9 cellular contexts compared by ENCODE assay signal in genomic region chr16:17397499-17397891, GRCh38.
DNase-seq lines count a peak whose midpoint lies in the region; ATAC-seq, FAIRE-seq and TF ChIP-seq lines count a peak whose summit lies in the region.
"Had no signal": no experiment of that assay in that cellular context is flagged by ENCODE, and none has a peak within 500 bp of the region (broad histone marks: within the 10 kb centered on the region; RNA-seq: fewer than 3 reads in every experiment).

No MANE protein-coding gene starts in this region.

- ATAC-seq in GM18505 (IDR thresholded peaks at IDR 0.05; ENCODE audit: unreplicated experiment) (no peak), HG02938 (IDR thresholded peaks at IDR 0.05; ENCODE audit: unreplicated experiment) (no peak), HG02885 (IDR thresholded peaks at IDR 0.05; ENCODE audit: poor library complexity, unreplicated experiment) (no peak)

- H3K9me1 ChIP-seq in endothelial cell of umbilical vein (replicated peaks; ENCODE audit: control insufficient read depth, extremely low read depth, insufficient read depth, low read length) = no peaks in the 10 kb centered on the region

- dilution Hi-C loops in endothelial cell of umbilical vein (cut with MboI; ENCODE audit: extremely low pct_ligation_motif_present, low sequenced_read_pairs) = no loop called here

- H4K20me1 ChIP-seq in endothelial cell of umbilical vein (replicated peaks; ENCODE audit: control insufficient read depth, extremely low read depth, insufficient read depth, low read length) = no peaks in the 10 kb centered on the region

- H3K79me2 ChIP-seq in endothelial cell of umbilical vein (ENCODE audit: control insufficient read depth, insufficient read depth, low read length) = no peaks in the 10 kb centered on the region
- H3K79me2 ChIP-seq in parathyroid adenoma = no peaks in the 10 kb centered on the region

- no TSS peak for BruUV-seq in endothelial cell of umbilical vein (replicated peaks; lab: Mats Ljungman, UMichigan)

- H3K4me1 ChIP-seq in endothelial cell of umbilical vein (ENCODE audit: control insufficient read depth, extremely low read depth, insufficient read depth, low read length) (peaks cover 25% of the 10 kb centered on the region), parathyroid adenoma (peaks cover 22% of the 10 kb centered on the region)

- H3K9me3 ChIP-seq in endothelial cell of umbilical vein (replicated peaks; ENCODE audit: control insufficient read depth, insufficient read depth, low read length) (no peaks in the 10 kb centered on the region), parathyroid adenoma (ENCODE audit: control insufficient read depth, low read length) (no peaks in the 10 kb centered on the region)

- H3K36me3 ChIP-seq in endothelial cell of umbilical vein (ENCODE audit: control insufficient read depth in 2 of 2, extremely low read depth in 1 of 2, insufficient read depth in 2 of 2, low read length in 2 of 2) (no peaks in the 10 kb centered on the region), parathyroid adenoma (ENCODE audit: control insufficient read depth, insufficient read depth, low read length) (no peaks in the 10 kb centered on the region)

- H3K27ac ChIP-seq in endothelial cell of umbilical vein (ENCODE audit: insufficient read depth, low read depth, low read length) (peak overlapping the region; percentile 94), parathyroid adenoma (peak overlapping the region; percentile 52)

- CTCF ChIA-PET in endothelial cell of umbilical vein (lab: Charles Lee) = no interaction called here

- POLR2A ChIA-PET in endothelial cell of umbilical vein (lab: Charles Lee) = no interaction called here

- H3K4me2 ChIP-seq in endothelial cell of umbilical vein (ENCODE audit: insufficient read depth, low read length) (peak overlapping the region; percentile 41), parathyroid adenoma (ENCODE audit: low read length) (no peak overlapping the region)

- H3K9ac ChIP-seq in endothelial cell of umbilical vein (replicated peaks; ENCODE audit: extremely low read depth, insufficient read depth, low read length) = peak overlapping the region; percentile 72
- no peak overlapping the region for H3K9ac ChIP-seq in parathyroid adenoma

- H3K4me3 ChIP-seq in endothelial cell of umbilical vein (replicated peaks in 1 of 3; ENCODE audit: insufficient read depth in 1 of 3, low read depth in 1 of 3, low read length in 3 of 3) (no peak overlapping the region), parathyroid adenoma (ENCODE audit: low read depth, low read length) (no peak overlapping the region)

- TF ChIP-seq POLR2A in endothelial cell of umbilical vein (IDR thresholded peaks at IDR 0.05; ENCODE audit: low read depth, low read length) (no peak), GM18505 (IDR thresholded peaks at IDR 0.05; ENCODE audit: borderline replicate concordance, extremely low read depth, insufficient read depth, insufficient read length) (no peak)

- H2AFZ ChIP-seq in endothelial cell of umbilical vein (ENCODE audit: low read depth, low read length) (no peak overlapping the region), parathyroid adenoma (no peak overlapping the region)

- no peak for TF ChIP-seq CTCF in endothelial cell of umbilical vein (IDR thresholded peaks at IDR 0.05; ENCODE audit: extremely low read depth in 1 of 2, insufficient read depth in 1 of 2, low read depth in 1 of 2, low read length in 2 of 2)
- no peak for TF ChIP-seq CTCF in parathyroid adenoma (IDR thresholded peaks at IDR 0.05)

- H3K27me3 ChIP-seq in endothelial cell of umbilical vein (ENCODE audit: control insufficient read depth in 2 of 2, insufficient read depth in 2 of 2, low read length in 2 of 2) (no peaks in the 10 kb centered on the region), parathyroid adenoma (ENCODE audit: control insufficient read depth, insufficient read depth, low read length) (no peaks in the 10 kb centered on the region)

- peak; percentile 97 for FAIRE-seq in endothelial cell of umbilical vein (lab: Jason Lieb, UNC)
- FAIRE-seq: endometrium had no signal

- DNase-seq in DMS79 (lab: John Stamatoyannopoulos, UW) (peak; percentile 77), NCI-H524 treated with DMSO at 0.1 percent for 48 hours (lab: John Stamatoyannopoulos, UW) (peak; percentile 71), endothelial cell of umbilical vein (ENCODE audit: low read depth, low spot score) (peak; percentile 79), CD1c-positive myeloid dendritic cell (ENCODE audit: extremely low spot score) (no peak)

- intact Hi-C loops in endothelial cell of umbilical vein (cut with micrococcal nuclease) = loop anchor here (1.0 to 5.0 kb wide), 4 partner anchors 17 to 70 kb away; no protein-coding TSS in a partner anchor

TF ChIP-seq in endothelial cell of umbilical vein, 7 proteins besides CTCF, POLR2A, EP300 and RAD21:
- TF ChIP-seq GATA2 (IDR thresholded peaks at IDR 0.05; ENCODE audit: insufficient read depth, insufficient read length, low read depth, low read length) (peak; percentile 68), MYC (IDR thresholded peaks at IDR 0.05; ENCODE audit: low read depth, low read length) (no peak), JUN (IDR thresholded peaks at IDR 0.05; ENCODE audit: borderline replicate concordance, insufficient read depth, insufficient read length, low read depth) (peak; percentile 91), MAX (IDR thresholded peaks at IDR 0.05; ENCODE audit: insufficient read depth, insufficient read length) (no peak), POLR2AphosphoS5 (IDR thresholded peaks at IDR 0.05; ENCODE audit: insufficient read depth, low read depth, low read length) (peak; percentile 77), FOS (IDR thresholded peaks at IDR 0.05; ENCODE audit: borderline replicate concordance, insufficient read depth, low read length) (no peak), EZH2 (IDR thresholded peaks at IDR 0.05; ENCODE audit: borderline replicate concordance, low read depth, low read length, severe bottlenecking) (no peak)
